10 cellular contexts compared by ENCODE assay signal in the genomic region with DNA sequence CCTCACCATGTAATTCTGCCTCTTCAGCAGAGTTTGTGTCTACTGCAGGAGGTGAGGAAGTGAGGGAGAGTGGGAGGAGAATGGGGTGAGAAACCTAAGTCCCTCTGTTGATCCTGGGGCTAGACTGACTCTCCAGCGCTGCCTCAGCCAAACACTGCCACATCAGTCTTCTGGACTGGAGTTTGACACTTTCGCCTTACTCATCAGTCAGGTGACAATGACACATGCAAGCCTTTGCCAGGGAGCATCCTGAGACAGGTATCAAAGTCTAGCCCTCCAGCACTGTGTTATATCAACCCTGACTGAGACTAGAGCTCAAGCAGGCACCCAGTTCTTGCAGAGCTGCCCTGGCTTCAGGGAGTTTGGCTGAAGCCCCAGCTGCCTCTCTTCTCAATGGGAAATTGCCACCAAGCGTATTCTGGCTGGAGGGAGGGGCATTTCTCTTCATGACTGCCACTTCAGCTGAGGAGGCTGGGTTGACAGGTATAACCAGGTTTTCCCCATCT. TPM values are rescaled to one million over a fixed set of nuclear protein-coding genes. Genes with fewer than 3 reads are reported as not detected.
A peak's percentile ranks its signal among the peaks of the same experiment; 100 is the strongest.
DNase-seq lines count a peak whose midpoint lies in the region; ATAC-seq and TF ChIP-seq lines count a peak whose summit lies in the region.
"Had no signal": no experiment of that assay in that cellular context is flagged by ENCODE, and none has a peak within 500 bp of the region (broad histone marks: within the 10 kb centered on the region; RNA-seq: fewer than 3 reads in every experiment).

No MANE protein-coding gene starts in this region.

- H3K27ac ChIP-seq in HL-60 (replicated peaks) (peak overlapping the region; percentile 93), liver (ENCODE audit: low read depth in 1 of 2, low read length in 2 of 2) (no peak overlapping the region)

- H3K4me3 ChIP-seq in HL-60 (replicated peaks; ENCODE audit: insufficient read depth, low read length) = no peak overlapping the region
- H3K4me3 ChIP-seq in liver (ENCODE audit: low read depth in 1 of 3, low read length in 3 of 3) = no peak overlapping the region
- H3K4me3 ChIP-seq in H7 (ENCODE audit: insufficient read depth, low read depth, low read length) = no peak overlapping the region

- no peak overlapping the region for H3K9ac ChIP-seq in liver (ENCODE audit: low read depth in 1 of 2, low read length in 2 of 2)

- H3K9me3 ChIP-seq in liver (ENCODE audit: control insufficient read depth in 4 of 4, low read length in 3 of 4) = no peaks in the 10 kb centered on the region

- DNase-seq in DMS153 treated with DMSO at 0.1 percent for 48 hours (lab: John Stamatoyannopoulos, UW; ENCODE audit: unreplicated experiment) = peak; percentile 53
- DNase-seq in HL-60 (ENCODE audit: low read depth in 1 of 2, low spot score in 1 of 2) = peak; percentile 26 to 47
- DNase-seq in activated naive CD8-positive, alpha-beta T cell treated with anti-CD3 and anti-CD28 coated beads, Interleukin-2, amount 50 U/mL, for 24 hours = no peak
- DNase-seq in cortex of kidney (lab: John Stamatoyannopoulos, UW) = no peak
- DNase-seq in H7 = no peak
- no peak for DNase-seq in nephron progenitor cell
- DNase-seq: NCI-H526 treated with DMSO at 0.1 percent for 48 hours; stimulated activated naive CD4-positive, alpha-beta T cell treated with Interleukin-2 at 50 U/mL for 16 hours had no signal

- TF ChIP-seq CTCF in HL-60 (IDR thresholded peaks at IDR 0.05; ENCODE audit: insufficient read depth, low read length) (no peak), liver (IDR thresholded peaks at IDR 0.05; ENCODE audit: low read depth, low read length, missing input control) (no peak), nephron progenitor cell (IDR thresholded peaks at IDR 0.05) (no peak)

- H3K9me3 Mint-ChIP-seq in activated naive CD8-positive, alpha-beta T cell treated with anti-CD3 and anti-CD28 coated beads, Interleukin-2, amount 50 U/mL, for 24 hours = no peaks in the 10 kb centered on the region
- H3K9me3 Mint-ChIP-seq in nephron progenitor cell = no peaks in the 10 kb centered on the region

- no peaks in the 10 kb centered on the region for H3K27me3 Mint-ChIP-seq in activated naive CD8-positive, alpha-beta T cell treated with anti-CD3 and anti-CD28 coated beads, Interleukin-2, amount 50 U/mL, for 24 hours
- H3K27me3 Mint-ChIP-seq in nephron progenitor cell (ENCODE audit: low read depth, poor library complexity) = no peaks in the 10 kb centered on the region

- H3K36me3 Mint-ChIP-seq in activated naive CD8-positive, alpha-beta T cell treated with anti-CD3 and anti-CD28 coated beads, Interleukin-2, amount 50 U/mL, for 24 hours (ENCODE audit: low read depth) = no peaks in the 10 kb centered on the region
- H3K36me3 Mint-ChIP-seq in nephron progenitor cell (ENCODE audit: low read depth) = no peaks in the 10 kb centered on the region

- TF ChIP-seq RAD21 in liver (IDR thresholded peaks at IDR 0.05) = peak in 1 of 2 donors; percentile 8

- H3K4me1 ChIP-seq in liver (ENCODE audit: control insufficient read depth in 4 of 4, insufficient read depth in 4 of 4, low read length in 3 of 4) = no peaks in the 10 kb centered on the region

- peak; percentile 52 for ATAC-seq in activated naive CD8-positive, alpha-beta T cell treated with anti-CD3 and anti-CD28 coated beads, Interleukin-2, amount 50 U/mL, for 24 hours
- ATAC-seq in HG03108 (IDR thresholded peaks at IDR 0.05; ENCODE audit: unreplicated experiment) = no peak

- H3K27me3 ChIP-seq in HL-60 (ENCODE audit: insufficient read depth, poor library complexity, severe bottlenecking) (no peaks in the 10 kb centered on the region), liver (ENCODE audit: control insufficient read depth in 4 of 4, insufficient read depth in 4 of 4, low read length in 3 of 4) (no peaks in the 10 kb centered on the region), H7 (ENCODE audit: control insufficient read depth, insufficient read depth, low read length) (peaks cover 2% of the 10 kb centered on the region; the same call in 1 of the 2 replicates)

- H3K27ac Mint-ChIP-seq in activated naive CD8-positive, alpha-beta T cell treated with anti-CD3 and anti-CD28 coated beads, Interleukin-2, amount 50 U/mL, for 24 hours = no peak overlapping the region
- H3K27ac Mint-ChIP-seq in nephron progenitor cell = no peak overlapping the region

- no peaks in the 10 kb centered on the region for H3K4me1 Mint-ChIP-seq in activated naive CD8-positive, alpha-beta T cell treated with anti-CD3 and anti-CD28 coated beads, Interleukin-2, amount 50 U/mL, for 24 hours
- H3K4me1 Mint-ChIP-seq in nephron progenitor cell = peaks cover 64% of the 10 kb centered on the region

- 66% methylated on average over 3 of the region's 3 CpGs for WGBS in liver

- no peak overlapping the region for H3K4me3 Mint-ChIP-seq in activated naive CD8-positive, alpha-beta T cell treated with anti-CD3 and anti-CD28 coated beads, Interleukin-2, amount 50 U/mL, for 24 hours
- no peak overlapping the region for H3K4me3 Mint-ChIP-seq in nephron progenitor cell

- H3K36me3 ChIP-seq in liver (ENCODE audit: control insufficient read depth in 4 of 4, insufficient read depth in 3 of 4, low read depth in 1 of 4, low read length in 3 of 4) (no peaks in the 10 kb centered on the region), H7 (replicated peaks; ENCODE audit: control insufficient read depth, insufficient read depth, low read length) (no peaks in the 10 kb centered on the region)

TF ChIP-seq in liver, 16 proteins besides CTCF, POLR2A, EP300 and RAD21:
- TF ChIP-seq, protein P1, sequence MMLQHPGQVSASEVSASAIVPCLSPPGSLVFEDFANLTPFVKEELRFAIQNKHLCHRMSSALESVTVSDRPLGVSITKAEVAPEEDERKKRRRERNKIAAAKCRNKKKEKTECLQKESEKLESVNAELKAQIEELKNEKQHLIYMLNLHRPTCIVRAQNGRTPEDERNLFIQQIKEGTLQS (IDR thresholded peaks at IDR 0.05) = peak; percentile 63
- TF ChIP-seq JUND (IDR thresholded peaks at IDR 0.05) (peak in 1 of 2 donors; percentile 96), RXRA (IDR thresholded peaks at IDR 0.05) (peak in 1 of 2 donors; percentile 57), FOXA2 (IDR thresholded peaks at IDR 0.05) (no peak), SP1 (IDR thresholded peaks at IDR 0.05) (peak; percentile 67), TAF1 (conservative IDR thresholded peaks at IDR 0.05) (no peak), HNF4A (conservative IDR thresholded peaks at IDR 0.05) (peak; percentile 76 to 94), HNF4G (IDR thresholded peaks at IDR 0.05) (peak; percentile 51)
- TF ChIP-seq, protein P2, sequence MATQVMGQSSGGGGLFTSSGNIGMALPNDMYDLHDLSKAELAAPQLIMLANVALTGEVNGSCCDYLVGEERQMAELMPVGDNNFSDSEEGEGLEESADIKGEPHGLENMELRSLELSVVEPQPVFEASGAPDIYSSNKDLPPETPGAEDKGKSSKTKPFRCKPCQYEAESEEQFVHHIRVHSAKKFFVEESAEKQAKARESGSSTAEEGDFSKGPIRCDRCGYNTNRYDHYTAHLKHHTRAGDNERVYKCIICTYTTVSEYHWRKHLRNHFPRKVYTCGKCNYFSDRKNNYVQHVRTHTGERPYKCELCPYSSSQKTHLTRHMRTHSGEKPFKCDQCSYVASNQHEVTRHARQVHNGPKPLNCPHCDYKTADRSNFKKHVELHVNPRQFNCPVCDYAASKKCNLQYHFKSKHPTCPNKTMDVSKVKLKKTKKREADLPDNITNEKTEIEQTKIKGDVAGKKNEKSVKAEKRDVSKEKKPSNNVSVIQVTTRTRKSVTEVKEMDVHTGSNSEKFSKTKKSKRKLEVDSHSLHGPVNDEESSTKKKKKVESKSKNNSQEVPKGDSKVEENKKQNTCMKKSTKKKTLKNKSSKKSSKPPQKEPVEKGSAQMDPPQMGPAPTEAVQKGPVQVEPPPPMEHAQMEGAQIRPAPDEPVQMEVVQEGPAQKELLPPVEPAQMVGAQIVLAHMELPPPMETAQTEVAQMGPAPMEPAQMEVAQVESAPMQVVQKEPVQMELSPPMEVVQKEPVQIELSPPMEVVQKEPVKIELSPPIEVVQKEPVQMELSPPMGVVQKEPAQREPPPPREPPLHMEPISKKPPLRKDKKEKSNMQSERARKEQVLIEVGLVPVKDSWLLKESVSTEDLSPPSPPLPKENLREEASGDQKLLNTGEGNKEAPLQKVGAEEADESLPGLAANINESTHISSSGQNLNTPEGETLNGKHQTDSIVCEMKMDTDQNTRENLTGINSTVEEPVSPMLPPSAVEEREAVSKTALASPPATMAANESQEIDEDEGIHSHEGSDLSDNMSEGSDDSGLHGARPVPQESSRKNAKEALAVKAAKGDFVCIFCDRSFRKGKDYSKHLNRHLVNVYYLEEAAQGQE (IDR thresholded peaks at IDR 0.05) = peak; percentile 16
- TF ChIP-seq, protein P3, sequence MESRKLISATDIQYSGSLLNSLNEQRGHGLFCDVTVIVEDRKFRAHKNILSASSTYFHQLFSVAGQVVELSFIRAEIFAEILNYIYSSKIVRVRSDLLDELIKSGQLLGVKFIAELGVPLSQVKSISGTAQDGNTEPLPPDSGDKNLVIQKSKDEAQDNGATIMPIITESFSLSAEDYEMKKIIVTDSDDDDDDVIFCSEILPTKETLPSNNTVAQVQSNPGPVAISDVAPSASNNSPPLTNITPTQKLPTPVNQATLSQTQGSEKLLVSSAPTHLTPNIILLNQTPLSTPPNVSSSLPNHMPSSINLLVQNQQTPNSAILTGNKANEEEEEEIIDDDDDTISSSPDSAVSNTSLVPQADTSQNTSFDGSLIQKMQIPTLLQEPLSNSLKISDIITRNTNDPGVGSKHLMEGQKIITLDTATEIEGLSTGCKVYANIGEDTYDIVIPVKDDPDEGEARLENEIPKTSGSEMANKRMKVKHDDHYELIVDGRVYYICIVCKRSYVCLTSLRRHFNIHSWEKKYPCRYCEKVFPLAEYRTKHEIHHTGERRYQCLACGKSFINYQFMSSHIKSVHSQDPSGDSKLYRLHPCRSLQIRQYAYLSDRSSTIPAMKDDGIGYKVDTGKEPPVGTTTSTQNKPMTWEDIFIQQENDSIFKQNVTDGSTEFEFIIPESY (IDR thresholded peaks at IDR 0.05) = peak; percentile 27

RNA-seq across cellular contexts. Expression of a gene that starts 33.3 kb away (rescaled TPM):
- total RNA-seq in liver = 10 to 100 TPM; 12.4 to 38.1 TPM
- polyA plus RNA-seq in liver = 1 to 10 TPM; 2.8 to 4.6 TPM
- 32.7 and 44.7 TPM in 2 replicates for total RNA-seq in H7 (2014; rRNA removed; shearing (Covaris generic))

RNA-seq across cellular contexts. Expression of a gene that starts 55.8 kb away (rescaled TPM):
- 10 to 100 TPM; 10.5 to 18.4 TPM for total RNA-seq in liver
- polyA plus RNA-seq in liver = 10 to 100 TPM in 1 of 2 donors, 1 to 10 TPM in 1; 8.6 to 16.0 TPM
- total RNA-seq in H7 (2014; rRNA removed; shearing (Covaris generic)) = 25.5 and 27.3 TPM in 2 replicates

Comparison
In these comparisons a context has a peak if more than half of its experiments do, and no peak if none do; other contexts are left out.
1. DNase-seq: peak in DMS153 treated with DMSO at 0.1 percent for 48 hours (single experiment) and HL-60 (2 of 2); none in activated naive CD8-positive, alpha-beta T cell treated with anti-CD3 and anti-CD28 coated beads, Interleukin-2, amount 50 U/mL, for 24 hours (single experiment), cortex of kidney (single experiment), H7 (single experiment) and nephron progenitor cell (single experiment).